8 cellular contexts compared by ENCODE assay signal in the genomic region with DNA sequence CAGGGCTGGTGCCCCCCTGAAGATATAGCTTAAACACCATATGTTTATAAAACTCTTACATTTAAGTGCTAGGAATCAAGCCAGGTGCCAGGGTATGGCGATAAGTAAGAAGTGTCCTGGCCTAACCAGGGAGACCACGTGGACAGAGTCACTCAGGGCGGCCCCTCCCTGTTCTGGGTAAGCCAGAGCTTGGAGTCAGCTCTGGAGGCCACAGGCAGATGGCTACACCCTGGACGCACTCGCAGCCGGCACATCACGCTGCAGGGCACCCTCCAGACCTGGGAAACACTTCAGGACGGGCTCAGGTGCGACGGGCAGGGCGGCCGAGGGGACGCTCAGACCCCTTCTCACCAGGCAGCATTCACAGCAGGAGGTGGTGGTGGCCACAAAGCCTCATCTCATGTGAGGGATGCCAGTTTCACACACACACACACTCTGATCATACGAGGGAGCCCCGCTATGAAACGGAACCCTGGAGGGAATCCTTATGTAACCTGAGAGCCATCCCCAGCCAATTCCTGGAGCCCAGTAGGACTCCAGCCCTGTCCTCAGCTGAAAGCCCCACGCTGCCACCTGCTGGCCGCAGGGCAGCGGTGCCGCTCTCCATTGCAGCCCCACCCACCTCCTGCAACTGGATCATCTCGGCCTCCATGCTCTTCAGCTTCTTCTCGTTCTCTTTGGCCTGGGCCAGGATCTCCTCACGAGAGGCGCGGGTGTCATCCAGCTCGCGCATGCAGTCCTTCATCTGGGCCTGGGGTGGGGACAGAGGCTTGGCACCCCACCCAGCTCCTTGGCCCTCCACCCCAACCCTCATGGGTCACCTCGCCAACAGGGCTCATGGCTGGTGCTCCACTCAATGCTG. TPM values are rescaled to one million over a fixed set of nuclear protein-coding genes. Genes with fewer than 3 reads are reported as not detected.
DNase-seq lines count a peak whose midpoint lies in the region; ATAC-seq and TF ChIP-seq lines count a peak whose summit lies in the region.

No MANE protein-coding gene starts in this region.

- no peak overlapping the region for H2BK120ac ChIP-seq in trophoblast cell (ENCODE audit: insufficient read depth, low read length, poor library complexity)

- H3K79me2 ChIP-seq in KMS-11 (ENCODE audit: insufficient read depth, low read depth) (no peaks in the 10 kb centered on the region), trophoblast cell (ENCODE audit: control insufficient read depth, insufficient read depth, low read length, poor library complexity) (no peaks in the 10 kb centered on the region)

- H3K36me3 Mint-ChIP-seq in activated naive CD4-positive, alpha-beta T cell treated with anti-CD3 and anti-CD28 coated beads, Interleukin-2, amount 50 U/mL, for 72 hours, result peaks cover 16 to 38% of the 10 kb centered on the region in 2 donors
- H3K36me3 Mint-ChIP-seq in type B pancreatic cell, result peaks cover 20% of the 10 kb centered on the region

- no peak overlapping the region for H3K4me3 Mint-ChIP-seq in type B pancreatic cell

- WGBS in trophoblast cell (ENCODE audit: extremely low coverage, insufficient coverage, insufficient read length), result no CpG with 5 or more reads among the region's 28 CpGs

- no peaks in the 10 kb centered on the region for H4K20me1 ChIP-seq in KMS-11 (ENCODE audit: insufficient read depth)

- TF ChIP-seq CTCF in KMS-11 (conservative IDR thresholded peaks at IDR 0.05; ENCODE audit: low read depth, low read length), result peak; percentile 86
- TF ChIP-seq CTCF in type B pancreatic cell (conservative IDR thresholded peaks at IDR 0.05), result peak; percentile 98

- peak; percentile 63 to 70 for ATAC-seq in activated naive CD4-positive, alpha-beta T cell treated with anti-CD3 and anti-CD28 coated beads, Interleukin-2, amount 50 U/mL, for 72 hours
- no peak for ATAC-seq in GM21381 (IDR thresholded peaks at IDR 0.05; ENCODE audit: unreplicated experiment)

- DNase-seq in DMS53 (lab: John Stamatoyannopoulos, UW) (peak; percentile 70), SK-N-MC (ENCODE audit: low read depth, low spot score) (peak; percentile 5), glomerular visceral epithelial cell (ENCODE audit: extremely low spot score) (peak; percentile 68), trophoblast cell (peak; percentile 67 to 78), type B pancreatic cell (ENCODE audit: extremely low spot score, unreplicated experiment) (peak; percentile 88)
- DNase-seq in activated naive CD4-positive, alpha-beta T cell treated with anti-CD3 and anti-CD28 coated beads, Interleukin-2, amount 50 U/mL, for 72 hours (ENCODE audit: low spot score in 2 of 2), result peak in 1 of 2 donors; percentile 83

- H2BK5ac ChIP-seq in trophoblast cell (ENCODE audit: low read depth, low read length, poor library complexity), result no peak overlapping the region

- H3K4me3 ChIP-seq in KMS-11 (IDR thresholded peaks at IDR 0.05; ENCODE audit: insufficient read depth, low read depth, low read length), result no peak overlapping the region
- H3K4me3 ChIP-seq in SK-N-MC, result no peak overlapping the region
- no peak overlapping the region for H3K4me3 ChIP-seq in trophoblast cell (ENCODE audit: low read depth, low read length)

- H3K4ac ChIP-seq in trophoblast cell (ENCODE audit: low read depth, low read length), result no peak overlapping the region

- no peaks in the 10 kb centered on the region; the same call in 1 of the 2 replicates for H3K36me3 ChIP-seq in KMS-11 (ENCODE audit: insufficient read depth)
- H3K36me3 ChIP-seq in SK-N-MC (ENCODE audit: insufficient read depth, low read length), result peaks cover 67% of the 10 kb centered on the region
- peaks cover 79 to 83% of the 10 kb centered on the region in 2 experiments for H3K36me3 ChIP-seq in trophoblast cell (ENCODE audit: control insufficient read depth in 1 of 2, insufficient read depth in 2 of 2, low read length in 2 of 2)

- no peak overlapping the region for H3K27ac ChIP-seq in KMS-11
- no peak overlapping the region for H3K27ac ChIP-seq in SK-N-MC
- H3K27ac ChIP-seq in trophoblast cell (ENCODE audit: low read depth, low read length), result no peak overlapping the region

- H4K91ac ChIP-seq in trophoblast cell (ENCODE audit: low read depth, low read length), result no peak overlapping the region

- H3K27me3 ChIP-seq in KMS-11 (ENCODE audit: insufficient read depth, low read depth) (no peaks in the 10 kb centered on the region), trophoblast cell (ENCODE audit: insufficient read depth, low read length) (no peaks in the 10 kb centered on the region)

- H3K9me3 Mint-ChIP-seq in activated naive CD4-positive, alpha-beta T cell treated with anti-CD3 and anti-CD28 coated beads, Interleukin-2, amount 50 U/mL, for 72 hours, result no peaks in the 10 kb centered on the region
- H3K9me3 Mint-ChIP-seq in type B pancreatic cell, result no peaks in the 10 kb centered on the region

- no peak overlapping the region for H4K12ac ChIP-seq in trophoblast cell (ENCODE audit: low read depth, low read length)

- H2BK12ac ChIP-seq in trophoblast cell (ENCODE audit: low read length), result peak overlapping the region; percentile 2

- H3K4me1 ChIP-seq in KMS-11 (ENCODE audit: low read depth, poor library complexity, severe bottlenecking), result peaks cover 40% of the 10 kb centered on the region
- H3K4me1 ChIP-seq in trophoblast cell (ENCODE audit: control insufficient read depth in 1 of 2, insufficient read depth in 2 of 2, low read length in 2 of 2), result no peaks in the 10 kb centered on the region

- H3K27me3 Mint-ChIP-seq in type B pancreatic cell, result no peaks in the 10 kb centered on the region

- H3K27ac Mint-ChIP-seq in activated naive CD4-positive, alpha-beta T cell treated with anti-CD3 and anti-CD28 coated beads, Interleukin-2, amount 50 U/mL, for 72 hours, result peak overlapping the region; percentile 78 to 90
- H3K27ac Mint-ChIP-seq in type B pancreatic cell, result peak overlapping the region; percentile 36

- no peaks in the 10 kb centered on the region for H3K79me1 ChIP-seq in trophoblast cell (ENCODE audit: low read length)

- no peak overlapping the region for H4K8ac ChIP-seq in trophoblast cell (ENCODE audit: low read depth, low read length)

- H3K4me2 ChIP-seq in KMS-11 (peak overlapping the region; percentile 26; the same call in 1 of the 2 replicates), trophoblast cell (ENCODE audit: low read length) (no peak overlapping the region)

- H3K23ac ChIP-seq in trophoblast cell (ENCODE audit: low read length), result no peak overlapping the region

- no peak overlapping the region for H3K18ac ChIP-seq in trophoblast cell (ENCODE audit: low read length)

- H3K14ac ChIP-seq in trophoblast cell (ENCODE audit: low read length), result no peak overlapping the region

- peaks cover 10% of the 10 kb centered on the region for H3K4me1 Mint-ChIP-seq in type B pancreatic cell (ENCODE audit: unreplicated experiment)

- no peak overlapping the region for H3K9ac ChIP-seq in KMS-11
- H3K9ac ChIP-seq in SK-N-MC (ENCODE audit: insufficient read length), result no peak overlapping the region
- H3K9ac ChIP-seq in trophoblast cell (ENCODE audit: low read length), result no peak overlapping the region

- H2AK5ac ChIP-seq in trophoblast cell (ENCODE audit: low read length), result no peak overlapping the region

- H3K9me3 ChIP-seq in SK-N-MC (ENCODE audit: low read depth, low read length) (no peaks in the 10 kb centered on the region), trophoblast cell (ENCODE audit: insufficient read depth, low read depth, low read length) (peaks cover 1% of the 10 kb centered on the region)

- H2AFZ ChIP-seq in KMS-11 (ENCODE audit: low read depth), result no peak overlapping the region
- no peak overlapping the region for H2AFZ ChIP-seq in trophoblast cell (ENCODE audit: insufficient read depth, low read length, poor library complexity)

RNA-seq across cellular contexts. Expression of a gene that starts 33.4 kb away (rescaled TPM):
- total RNA-seq in activated naive CD4-positive, alpha-beta T cell treated with anti-CD3 and anti-CD28 coated beads, Interleukin-2, amount 50 U/mL, for 72 hours, result 10 to 100 TPM; 27.2 to 40.5 TPM
- 0.03 and 0.04 TPM in 2 replicates for polyA plus RNA-seq in trophoblast cell (2013)
- 5.4 and 6.8 TPM in 2 replicates for total RNA-seq in type B pancreatic cell (ENCODE audit: low replicate concordance)

RNA-seq across cellular contexts. Expression of a gene that starts 47.0 kb away (rescaled TPM):
- 10 to 100 TPM; 51.3 to 68.6 TPM for total RNA-seq in activated naive CD4-positive, alpha-beta T cell treated with anti-CD3 and anti-CD28 coated beads, Interleukin-2, amount 50 U/mL, for 72 hours
- 5.7 and 6.0 TPM in 2 replicates for polyA plus RNA-seq in trophoblast cell (2013)
- total RNA-seq in type B pancreatic cell (ENCODE audit: low replicate concordance), result 23.7 and 30.4 TPM in 2 replicates
